Comparison of ENCODE assay signal across 16 cellular contexts in genomic region chr3:34256791-34257190, GRCh38.
DNase-seq lines count a peak whose midpoint lies in the region; ATAC-seq and TF ChIP-seq lines count a peak whose summit lies in the region.
"Had no signal": no experiment of that assay in that cellular context is flagged by ENCODE, and none has a peak within 500 bp of the region (broad histone marks: within the 10 kb centered on the region; RNA-seq: fewer than 3 reads in every experiment).

No MANE protein-coding gene starts in this region.

- H3K27me3 Mint-ChIP-seq in neural crest cell (ENCODE audit: low read depth): no peaks in the 10 kb centered on the region
- H3K27me3 Mint-ChIP-seq in type B pancreatic cell: no peaks in the 10 kb centered on the region
- H3K27me3 Mint-ChIP-seq: CD4-positive, CD25-positive, alpha-beta regulatory T cell; IgD-negative memory B cell had no signal

- H3K4me3 ChIP-seq in A673 (ENCODE audit: low read depth, low read length, poor library complexity, severe bottlenecking): no peak overlapping the region
- H3K4me3 ChIP-seq in ascending aorta: no peak overlapping the region
- H3K4me3 ChIP-seq in vagina: no peak overlapping the region
- H3K4me3 ChIP-seq: BLaER1 treated with 17β-estradiol and CSF1 and Interleukin-3, amounts not matched to agents 10 nM and 100 nM; GM12878 had no signal

- H3K27ac Mint-ChIP-seq in neural crest cell (ENCODE audit: unreplicated experiment) (peak overlapping the region; percentile 22), type B pancreatic cell (peak overlapping the region; percentile 48)
- H3K27ac Mint-ChIP-seq: CD4-positive, CD25-positive, alpha-beta regulatory T cell had no signal

- H3K27me3 ChIP-seq in A673 (replicated peaks; ENCODE audit: insufficient read depth, low read depth, low read length, poor library complexity): no peaks in the 10 kb centered on the region
- no peaks in the 10 kb centered on the region for H3K27me3 ChIP-seq in ascending aorta
- no peaks in the 10 kb centered on the region for H3K27me3 ChIP-seq in vagina
- H3K27me3 ChIP-seq: BLaER1 treated with 17β-estradiol and CSF1 and Interleukin-3, amounts not matched to agents 10 nM and 100 nM had no signal

- TF ChIP-seq POLR2A in vagina (IDR thresholded peaks at IDR 0.05): no peak

- peak overlapping the region; percentile 97 for H3K27ac ChIP-seq in A673 (ENCODE audit: low read depth, low read length, poor library complexity, severe bottlenecking)
- H3K27ac ChIP-seq in ascending aorta: peak overlapping the region; percentile 44 to 64
- H3K27ac ChIP-seq in vagina: no peak overlapping the region
- H3K27ac ChIP-seq: BLaER1 treated with 17β-estradiol and CSF1 and Interleukin-3, amounts not matched to agents 10 nM and 100 nM had no signal

- H3K4me1 Mint-ChIP-seq in neural crest cell (peaks cover 62% of the 10 kb centered on the region), type B pancreatic cell (ENCODE audit: unreplicated experiment) (peaks cover 43% of the 10 kb centered on the region)
- H3K4me1 Mint-ChIP-seq: CD4-positive, CD25-positive, alpha-beta regulatory T cell had no signal

- POLR2A ChIA-PET in A673 (lab: Charles Lee; ENCODE audit: low non-redundant PET): no interaction called here

- no peaks in the 10 kb centered on the region for H3K9me3 ChIP-seq in A673 (ENCODE audit: low read depth, low read length, poor library complexity, severe bottlenecking)
- no peaks in the 10 kb centered on the region for H3K9me3 ChIP-seq in ascending aorta
- no peaks in the 10 kb centered on the region for H3K9me3 ChIP-seq in vagina
- H3K9me3 ChIP-seq: BLaER1 treated with 17β-estradiol and CSF1 and Interleukin-3, amounts not matched to agents 10 nM and 100 nM had no signal

- TF ChIP-seq CTCF in A673 (conservative IDR thresholded peaks at IDR 0.05; ENCODE audit: low read depth, low read length) (no peak), ascending aorta (IDR thresholded peaks at IDR 0.05) (no peak), neural crest cell (conservative IDR thresholded peaks at IDR 0.05) (no peak), type B pancreatic cell (conservative IDR thresholded peaks at IDR 0.05) (no peak), vagina (IDR thresholded peaks at IDR 0.05) (no peak)

- H3K9me3 Mint-ChIP-seq in neural crest cell (no peaks in the 10 kb centered on the region), type B pancreatic cell (peaks cover 4% of the 10 kb centered on the region)
- H3K9me3 Mint-ChIP-seq: CD4-positive, CD25-positive, alpha-beta regulatory T cell; H9; IgD-negative memory B cell had no signal

- intact Hi-C loops in A673 (cut with micrococcal nuclease; ENCODE audit: unreplicated experiment): no loop called here
- intact Hi-C loops in ascending aorta (cut with DNase I): loop anchor here (5.0 to 10.0 kb wide), 2 partner anchors 44 to 538 kb away; no protein-coding TSS in a partner anchor
- intact Hi-C loops in vagina (cut with DNase I): no loop called here

- ATAC-seq in GM21423 (IDR thresholded peaks at IDR 0.05; ENCODE audit: unreplicated experiment): no peak
- ATAC-seq: GM12878 had no signal

- H3K36me3 Mint-ChIP-seq in neural crest cell (ENCODE audit: low read depth): no peaks in the 10 kb centered on the region
- no peaks in the 10 kb centered on the region for H3K36me3 Mint-ChIP-seq in type B pancreatic cell
- H3K36me3 Mint-ChIP-seq: CD4-positive, CD25-positive, alpha-beta regulatory T cell had no signal

- CTCF ChIA-PET in A673 (lab: Charles Lee): interaction anchor here (1.1 kb wide), 1 partner anchor 19 kb away, joined by 6 read pairs; no protein-coding TSS in a partner anchor

- BruUV-seq in A673 (replicated peaks; lab: Mats Ljungman, UMichigan): TSS peak; percentile 67

- H3K36me3 ChIP-seq in A673 (ENCODE audit: insufficient read depth, low read length, poor library complexity, severe bottlenecking): no peaks in the 10 kb centered on the region
- H3K36me3 ChIP-seq in ascending aorta: no peaks in the 10 kb centered on the region
- no peaks in the 10 kb centered on the region for H3K36me3 ChIP-seq in vagina
- H3K36me3 ChIP-seq: BLaER1 treated with 17β-estradiol and CSF1 and Interleukin-3, amounts not matched to agents 10 nM and 100 nM had no signal

- DNase-seq in A673 (ENCODE audit: low spot score): no peak
- DNase-seq in ascending aorta (ENCODE audit: low spot score in 2 of 2): no peak
- DNase-seq in neural crest cell (ENCODE audit: low read depth, low spot score): no peak
- no peak for DNase-seq in type B pancreatic cell (ENCODE audit: extremely low spot score, unreplicated experiment)
- DNase-seq in vagina (ENCODE audit: extremely low spot score in 2 of 2): no peak
- no peak for DNase-seq in Kasumi-1 (lab: John Stamatoyannopoulos, UW)
- DNase-seq: 8988T; ACHN; CD4-positive, CD25-positive, alpha-beta regulatory T cell; DMS 273 treated with DMSO at 0.1 percent for 48 hours; GOT3; H9 had no signal

- peak overlapping the region; percentile 57 for H3K4me3 Mint-ChIP-seq in neural crest cell
- H3K4me3 Mint-ChIP-seq in type B pancreatic cell: no peak overlapping the region
- H3K4me3 Mint-ChIP-seq: CD4-positive, CD25-positive, alpha-beta regulatory T cell; H9; IgD-negative memory B cell had no signal

- H3K4me1 ChIP-seq in A673 (ENCODE audit: insufficient read depth, low read length, poor library complexity, severe bottlenecking) (peaks cover 78% of the 10 kb centered on the region), ascending aorta (peaks cover 3 to 29% of the 10 kb centered on the region in 2 donors), vagina (peaks cover 12% of the 10 kb centered on the region)
